ENCODE assay signal across 8 cellular contexts in genomic region chr18:46070683-46071614, GRCh38. TPM values are rescaled to one million over a fixed set of nuclear protein-coding genes. Genes with fewer than 3 reads are reported as not detected.
DNase-seq lines count a peak whose midpoint lies in the region; TF ChIP-seq lines count a peak whose summit lies in the region.

No MANE protein-coding gene starts in this region.

- H3K27me3 ChIP-seq in ascending aorta (no peaks in the 10 kb centered on the region), kidney epithelial cell (ENCODE audit: control insufficient read depth, insufficient read depth, low read length) (no peaks in the 10 kb centered on the region), stomach smooth muscle (ENCODE audit: control insufficient read depth in 1 of 2, insufficient read depth in 2 of 2, low read length in 2 of 2) (no peaks in the 10 kb centered on the region)

- H3K4me3 ChIP-seq in ascending aorta (peak overlapping the region; percentile 71 to 92), kidney epithelial cell (ENCODE audit: low read depth, low read length) (peak overlapping the region; percentile 80), stomach smooth muscle (ENCODE audit: low read length in 2 of 2) (peak overlapping the region; percentile 75 to 83)

- DNase-seq in KG1 (lab: John Stamatoyannopoulos, UW): peak; percentile 59
- DNase-seq in ascending aorta (ENCODE audit: low spot score in 2 of 2): peak in 1 of 2 donors; percentile 66
- DNase-seq in kidney epithelial cell (ENCODE audit: low read depth): no peak
- DNase-seq in DMS153 treated with DMSO at 0.1 percent for 48 hours (lab: John Stamatoyannopoulos, UW; ENCODE audit: unreplicated experiment): no peak
- no peak for DNase-seq in GM03348 (ENCODE audit: low spot score)
- DNase-seq in amniotic stem cell (lab: John Stamatoyannopoulos, UW): no peak

- no peaks in the 10 kb centered on the region for H3K36me3 ChIP-seq in ES-I3 (ENCODE audit: insufficient read depth, low read length)
- no peaks in the 10 kb centered on the region for H3K36me3 ChIP-seq in ascending aorta
- H3K36me3 ChIP-seq in kidney epithelial cell (ENCODE audit: control insufficient read depth, insufficient read depth, low read length): no peaks in the 10 kb centered on the region
- no peaks in the 10 kb centered on the region for H3K36me3 ChIP-seq in stomach smooth muscle (ENCODE audit: control insufficient read depth in 2 of 2, insufficient read depth in 2 of 2, low read length in 2 of 2)

- intact Hi-C loops in ascending aorta (cut with DNase I): loop anchor here (5.0 to 10.0 kb wide), 3 partner anchors 44 to 406 kb away; partner anchors contain the start of gene EPG5

- no peaks in the 10 kb centered on the region for H3K9me3 ChIP-seq in ES-I3 (ENCODE audit: control insufficient read depth, insufficient read depth, low read length)
- no peaks in the 10 kb centered on the region for H3K9me3 ChIP-seq in ascending aorta
- H3K9me3 ChIP-seq in stomach smooth muscle (ENCODE audit: control insufficient read depth in 2 of 2, low read length in 2 of 2): no peaks in the 10 kb centered on the region

- no peaks in the 10 kb centered on the region; the same call in 1 of the 2 replicates for H3K4me1 ChIP-seq in ES-I3 (ENCODE audit: insufficient read depth, low read length)
- peaks cover 4 to 8% of the 10 kb centered on the region in 2 donors for H3K4me1 ChIP-seq in ascending aorta
- H3K4me1 ChIP-seq in stomach smooth muscle (ENCODE audit: control insufficient read depth, insufficient read depth, low read length): peaks cover 29% of the 10 kb centered on the region

- H3K9ac ChIP-seq in ES-I3 (ENCODE audit: low read depth, low read length) (peak overlapping the region; percentile 97; the same call in 1 of the 2 replicates), stomach smooth muscle (ENCODE audit: low read length in 2 of 2) (peak overlapping the region; percentile 78 to 85)

- no peak for TF ChIP-seq CTCF in ascending aorta (IDR thresholded peaks at IDR 0.05)
- no peak for TF ChIP-seq CTCF in kidney epithelial cell (IDR thresholded peaks at IDR 0.05; ENCODE audit: insufficient read depth, low read length, poor library complexity, severe bottlenecking)

- H3K27ac ChIP-seq in ascending aorta: peak overlapping the region; percentile 50 to 58
- H3K27ac ChIP-seq in stomach smooth muscle (ENCODE audit: low read length): no peak overlapping the region

RNA-seq across cellular contexts. Expression of gene PSTPIP2, which starts 1.1 kb away (rescaled TPM):
- total RNA-seq in ascending aorta: 1.6 TPM
- total RNA-seq in kidney epithelial cell: 11.2 and 14.2 TPM in 2 replicates

RNA-seq across cellular contexts. Expression of gene ATP5F1A, which starts 27.1 kb away (rescaled TPM):
- total RNA-seq in ascending aorta: 273 TPM
- 360 and 364 TPM in 2 replicates for total RNA-seq in kidney epithelial cell

RNA-seq across cellular contexts. Expression of gene HAUS1, which starts 33.2 kb away (rescaled TPM):
- total RNA-seq in ascending aorta: 5.0 TPM
- 28.8 and 36.3 TPM in 2 replicates for total RNA-seq in kidney epithelial cell
